Comparison of ENCODE assay signal across 12 cellular contexts in genomic region chr9:134340475-134341186, GRCh38. TPM values are rescaled to one million over a fixed set of nuclear protein-coding genes. Genes with fewer than 3 reads are reported as not detected.
DNase-seq lines count a peak whose midpoint lies in the region; ATAC-seq and TF ChIP-seq lines count a peak whose summit lies in the region.
"Had no signal": no experiment of that assay in that cellular context is flagged by ENCODE, and none has a peak within 500 bp of the region (broad histone marks: within the 10 kb centered on the region; RNA-seq: fewer than 3 reads in every experiment).

No MANE protein-coding gene starts in this region.

- H3K9me3 Mint-ChIP-seq in CD8-positive, alpha-beta memory T cell, result no peaks in the 10 kb centered on the region
- H3K9me3 Mint-ChIP-seq: endodermal cell had no signal

- no peaks in the 10 kb centered on the region for H3K27me3 ChIP-seq in thoracic aorta (replicated peaks; ENCODE audit: insufficient read depth)
- no peaks in the 10 kb centered on the region for H3K27me3 ChIP-seq in CD8-positive, alpha-beta memory T cell (ENCODE audit: insufficient read depth, low read length, poor library complexity, severe bottlenecking)

- no peak overlapping the region for H3K4me3 ChIP-seq in thoracic aorta
- H3K4me3 ChIP-seq in CD8-positive, alpha-beta memory T cell (ENCODE audit: low read length), result no peak overlapping the region

- peak overlapping the region in 1 of 8 donors; percentile 51 for H3K27ac Mint-ChIP-seq in CD8-positive, alpha-beta memory T cell
- H3K27ac Mint-ChIP-seq: endodermal cell had no signal

- peaks cover 81 to 98% of the 10 kb centered on the region in 2 donors for H3K4me1 ChIP-seq in thoracic aorta (ENCODE audit: control insufficient read depth in 1 of 2, low read depth in 2 of 2)
- H3K4me1 ChIP-seq in CD8-positive, alpha-beta memory T cell (ENCODE audit: insufficient read depth, low read length), result no peaks in the 10 kb centered on the region

- POLR2A ChIA-PET in CD8-positive, alpha-beta memory T cell (lab: Charles Lee), result no interaction called here

- peak overlapping the region; percentile 30 to 52 for H3K27ac ChIP-seq in thoracic aorta
- H3K27ac ChIP-seq in CD8-positive, alpha-beta memory T cell (ENCODE audit: low read depth, low read length), result no peak overlapping the region

- no peak for TF ChIP-seq CTCF in thoracic aorta (IDR thresholded peaks at IDR 0.05)

- H3K27me3 Mint-ChIP-seq in CD8-positive, alpha-beta memory T cell, result peaks cover 0 to 1% of the 10 kb centered on the region in 2 donors

- ATAC-seq in thoracic aorta (ENCODE audit: insufficient number of reproducible peaks, low FRiP score, low read depth), result no peak

- peaks cover 13 to 26% (median 19%) of the 10 kb centered on the region in 3 donors for H3K4me1 Mint-ChIP-seq in CD8-positive, alpha-beta memory T cell

- CTCF ChIA-PET in CD8-positive, alpha-beta memory T cell (lab: Charles Lee), result no interaction called here

- H3K36me3 Mint-ChIP-seq in CD8-positive, alpha-beta memory T cell, result no peaks in the 10 kb centered on the region

- peak; percentile 65 to 80 for DNase-seq in NOMO-1 (lab: John Stamatoyannopoulos, UW; ENCODE audit: unreplicated experiment in 2 of 2)
- DNase-seq in dermis blood vessel endothelial cell, result peak; percentile 93
- peak; percentile 40 for DNase-seq in midbrain (lab: John Stamatoyannopoulos, UW)
- no peak for DNase-seq in thoracic aorta (ENCODE audit: low spot score)
- no peak for DNase-seq in stimulated activated CD4-positive, alpha-beta T cell treated with anti-CD3 and anti-CD28 coated beads, Interleukin-15, amount 100 ng/mL, for 24 hours
- no peak for DNase-seq in CD8-positive, alpha-beta memory T cell
- no peak for DNase-seq in stimulated activated CD4-positive, alpha-beta T cell treated with anti-CD3 and anti-CD28 coated beads, Interleukin-2, amount 100 ng/mL, for 24 hours
- DNase-seq in T-helper 2 cell, result no peak
- DNase-seq: activated naive CD4-positive, alpha-beta T cell treated with Interleukin-2 at 50 U/mL for 16 hours; DMS 273 treated with DMSO at 0.1 percent for 48 hours; endodermal cell; NCI-H2081 treated with DMSO at 0.1 percent for 48 hours had no signal

- no peaks in the 10 kb centered on the region for H3K36me3 ChIP-seq in thoracic aorta
- H3K36me3 ChIP-seq in CD8-positive, alpha-beta memory T cell (ENCODE audit: insufficient read depth, low read length), result no peaks in the 10 kb centered on the region

- H3K4me3 Mint-ChIP-seq in CD8-positive, alpha-beta memory T cell, result no peak overlapping the region
- H3K4me3 Mint-ChIP-seq: endodermal cell had no signal

- H3K9me3 ChIP-seq in thoracic aorta, result no peaks in the 10 kb centered on the region
- no peaks in the 10 kb centered on the region for H3K9me3 ChIP-seq in CD8-positive, alpha-beta memory T cell (ENCODE audit: low read length)

RNA-seq across cellular contexts. Expression of gene RXRA, which starts 14.4 kb away (rescaled TPM):
- total RNA-seq in dermis blood vessel endothelial cell (23.3 and 31.7 TPM in 2 replicates), thoracic aorta (10 to 100 TPM; 45.4 to 58.1 TPM)
- 1 to 10 TPM; 9.9 to 10.0 TPM for total RNA-seq in CD8-positive, alpha-beta memory T cell
- 2.1 TPM for polyA plus RNA-seq in CD8-positive, alpha-beta memory T cell

Comparison
In these comparisons a context has a peak if more than half of its experiments do, and no peak if none do; other contexts are left out.
1. DNase-seq: peak in NOMO-1 (2 of 2), dermis blood vessel endothelial cell (single experiment) and midbrain (single experiment); none in thoracic aorta (single experiment), stimulated activated CD4-positive, alpha-beta T cell treated with anti-CD3 and anti-CD28 coated beads, Interleukin-15, amount 100 ng/mL, for 24 hours (single experiment), CD8-positive, alpha-beta memory T cell (0 of 5), stimulated activated CD4-positive, alpha-beta T cell treated with anti-CD3 and anti-CD28 coated beads, Interleukin-2, amount 100 ng/mL, for 24 hours (0 of 2) and T-helper 2 cell (0 of 5).